1 cellular context compared by ENCODE assay signal in the genomic region with DNA sequence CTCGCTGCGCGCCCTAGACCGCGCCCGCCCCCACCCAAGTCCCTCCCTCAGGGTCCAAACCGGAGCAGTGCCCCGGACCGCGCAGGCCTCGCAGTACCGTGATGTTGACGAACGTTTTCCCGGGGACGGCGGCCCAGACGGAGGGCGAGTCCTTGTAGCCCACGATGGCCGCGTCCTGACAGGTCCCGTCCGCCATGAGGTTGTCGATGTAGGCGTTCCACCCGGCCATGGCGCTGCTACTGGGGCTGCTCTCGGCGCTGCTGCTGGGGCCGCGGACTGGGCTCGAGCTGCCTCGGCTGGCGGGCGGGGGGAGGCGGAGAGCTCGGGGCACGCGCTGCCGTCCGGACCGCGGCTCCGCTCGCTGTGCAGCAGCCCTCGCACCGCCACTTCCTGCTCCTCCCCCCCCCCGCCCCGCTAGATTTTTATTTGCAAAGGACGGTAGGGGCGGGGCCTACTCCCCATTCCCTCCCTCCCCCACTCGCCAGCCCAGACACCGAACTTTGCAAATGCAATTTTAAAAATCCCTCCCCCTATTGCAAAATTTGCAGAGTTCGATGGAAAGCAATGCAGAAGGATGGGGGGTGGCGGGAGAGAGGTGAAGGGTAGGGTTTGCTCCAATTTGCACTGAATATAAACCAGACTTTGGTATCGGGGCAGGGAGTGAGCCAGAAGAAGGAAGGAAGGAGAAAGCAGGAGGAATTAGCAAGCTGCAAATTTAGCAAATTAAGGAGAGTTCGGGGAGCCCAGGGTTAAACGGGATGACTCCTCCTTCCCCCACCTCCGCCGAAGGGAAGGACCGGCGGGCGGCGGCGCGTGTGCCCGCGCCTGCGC.
TF ChIP-seq lines count a peak whose summit lies in the region.

A gene (minus strand): TSS at position 365 of the 831 bp plus-strand sequence. CDS start 136 bp downstream, at position 229.

TF ChIP-seq in HepG2, 621 proteins besides CTCF, POLR2A, EP300 and RAD21 (continued from another document and continues in another):
- TF ChIP-seq, protein P1, sequence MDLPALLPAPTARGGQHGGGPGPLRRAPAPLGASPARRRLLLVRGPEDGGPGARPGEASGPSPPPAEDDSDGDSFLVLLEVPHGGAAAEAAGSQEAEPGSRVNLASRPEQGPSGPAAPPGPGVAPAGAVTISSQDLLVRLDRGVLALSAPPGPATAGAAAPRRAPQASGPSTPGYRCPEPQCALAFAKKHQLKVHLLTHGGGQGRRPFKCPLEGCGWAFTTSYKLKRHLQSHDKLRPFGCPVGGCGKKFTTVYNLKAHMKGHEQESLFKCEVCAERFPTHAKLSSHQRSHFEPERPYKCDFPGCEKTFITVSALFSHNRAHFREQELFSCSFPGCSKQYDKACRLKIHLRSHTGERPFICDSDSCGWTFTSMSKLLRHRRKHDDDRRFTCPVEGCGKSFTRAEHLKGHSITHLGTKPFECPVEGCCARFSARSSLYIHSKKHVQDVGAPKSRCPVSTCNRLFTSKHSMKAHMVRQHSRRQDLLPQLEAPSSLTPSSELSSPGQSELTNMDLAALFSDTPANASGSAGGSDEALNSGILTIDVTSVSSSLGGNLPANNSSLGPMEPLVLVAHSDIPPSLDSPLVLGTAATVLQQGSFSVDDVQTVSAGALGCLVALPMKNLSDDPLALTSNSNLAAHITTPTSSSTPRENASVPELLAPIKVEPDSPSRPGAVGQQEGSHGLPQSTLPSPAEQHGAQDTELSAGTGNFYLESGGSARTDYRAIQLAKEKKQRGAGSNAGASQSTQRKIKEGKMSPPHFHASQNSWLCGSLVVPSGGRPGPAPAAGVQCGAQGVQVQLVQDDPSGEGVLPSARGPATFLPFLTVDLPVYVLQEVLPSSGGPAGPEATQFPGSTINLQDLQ (CRISPR knock-in tag; IDR thresholded peaks at IDR 0.05) = no peak
- TF ChIP-seq ATRX (CRISPR knock-in tag; IDR thresholded peaks at IDR 0.05; ENCODE audit: borderline replicate concordance) (no peak), MAF1 (CRISPR knock-in tag; IDR thresholded peaks at IDR 0.05; ENCODE audit: borderline replicate concordance) (0 out of 2 replicates have a peak, but pooled peaks have one; percentile 37), FOXA3 (CRISPR knock-in tag; IDR thresholded peaks at IDR 0.05) (no peak), EZH2 (conservative IDR thresholded peaks at IDR 0.05; ENCODE audit: low read depth, low read length) (no peak), NKX3-1 (CRISPR knock-in tag; IDR thresholded peaks at IDR 0.05) (0 out of 2 replicates have a peak, but pooled peaks have one; percentile 26), ARID2 (CRISPR knock-in tag; IDR thresholded peaks at IDR 0.05; ENCODE audit: borderline replicate concordance) (no peak; the same call in 1 of the 2 replicates), CEBPG (CRISPR knock-in tag; IDR thresholded peaks at IDR 0.05) (peak; percentile 76), NFYB (CRISPR knock-in tag; IDR thresholded peaks at IDR 0.05) (0 out of 2 replicates have a peak, but pooled peaks have one; percentile 7), PHF8 (CRISPR knock-in tag; IDR thresholded peaks at IDR 0.05) (peak; percentile 69), FOSL2 (CRISPR knock-in tag; IDR thresholded peaks at IDR 0.05) (no peak), FOXM1 (CRISPR knock-in tag; IDR thresholded peaks at IDR 0.05) (0 out of 2 replicates have a peak, but pooled peaks have one; percentile 65), ZNF367 (CRISPR knock-in tag; IDR thresholded peaks at IDR 0.05; ENCODE audit: borderline replicate concordance) (peak; percentile 74; the same call in 1 of the 2 replicates), PPARG (CRISPR knock-in tag; conservative IDR thresholded peaks at IDR 0.05) (no peak), ZNF460 (CRISPR knock-in tag; IDR thresholded peaks at IDR 0.05; ENCODE audit: borderline replicate concordance) (no peak; the same call in 1 of the 2 replicates), KLF12 (CRISPR knock-in tag; IDR thresholded peaks at IDR 0.05; ENCODE audit: borderline replicate concordance) (0 out of 2 replicates have a peak, but pooled peaks have one; percentile 58), ZFP82 (CRISPR knock-in tag; IDR thresholded peaks at IDR 0.05; ENCODE audit: borderline replicate concordance) (no peak), SOX6 (IDR thresholded peaks at IDR 0.05) (no peak), SOX6 (CRISPR knock-in tag; IDR thresholded peaks at IDR 0.05) (peak; percentile 33), PAF1 (CRISPR knock-in tag; IDR thresholded peaks at IDR 0.05) (no peak), ZNF598 (CRISPR knock-in tag; IDR thresholded peaks at IDR 0.05; ENCODE audit: borderline replicate concordance) (peak; percentile 68; the same call in 1 of the 2 replicates), TMF1 (CRISPR knock-in tag; IDR thresholded peaks at IDR 0.05; ENCODE audit: low read depth) (peak; percentile 36; the same call in 1 of the 2 replicates), ZFP90 (CRISPR knock-in tag; IDR thresholded peaks at IDR 0.05; ENCODE audit: borderline replicate concordance) (peak; percentile 22; the same call in 1 of the 2 replicates), KLF9 (CRISPR knock-in tag; IDR thresholded peaks at IDR 0.05; ENCODE audit: low read depth) (no peak), ZSCAN30 (CRISPR knock-in tag; IDR thresholded peaks at IDR 0.05) (peak; percentile 21; the same call in 1 of the 2 replicates), ZNF552 (CRISPR knock-in tag; IDR thresholded peaks at IDR 0.05; ENCODE audit: borderline replicate concordance) (no peak), ZNF879 (CRISPR knock-in tag; IDR thresholded peaks at IDR 0.05) (no peak), ZNF333 (CRISPR knock-in tag; IDR thresholded peaks at IDR 0.05; ENCODE audit: borderline replicate concordance) (no peak), MED1 (CRISPR knock-in tag; IDR thresholded peaks at IDR 0.05) (peak; percentile 63), ZMYM2 (CRISPR knock-in tag; IDR thresholded peaks at IDR 0.05) (no peak), ZNF138 (CRISPR knock-in tag; IDR thresholded peaks at IDR 0.05; ENCODE audit: low read depth) (peak; percentile 36; the same call in 1 of the 2 replicates), CBX2 (IDR thresholded peaks at IDR 0.05; ENCODE audit: low read depth, low read length) (no peak), CBX2 (CRISPR knock-in tag; IDR thresholded peaks at IDR 0.05; ENCODE audit: low read depth) (no peak), HNRNPK (IDR thresholded peaks at IDR 0.05; ENCODE audit: low read depth, low read length, poor library complexity, severe bottlenecking) (peak; percentile 63)
- TF ChIP-seq, protein P2, sequence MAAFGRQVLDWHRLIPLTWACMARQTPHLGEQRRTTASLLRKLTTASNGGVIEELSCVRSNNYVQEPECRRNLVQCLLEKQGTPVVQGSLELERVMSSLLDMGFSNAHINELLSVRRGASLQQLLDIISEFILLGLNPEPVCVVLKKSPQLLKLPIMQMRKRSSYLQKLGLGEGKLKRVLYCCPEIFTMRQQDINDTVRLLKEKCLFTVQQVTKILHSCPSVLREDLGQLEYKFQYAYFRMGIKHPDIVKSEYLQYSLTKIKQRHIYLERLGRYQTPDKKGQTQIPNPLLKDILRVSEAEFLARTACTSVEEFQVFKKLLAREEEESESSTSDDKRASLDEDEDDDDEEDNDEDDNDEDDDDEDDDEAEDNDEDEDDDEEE (CRISPR knock-in tag; IDR thresholded peaks at IDR 0.05) = peak; percentile 75; the same call in 1 of the 2 replicates
- TF ChIP-seq, protein P3, sequence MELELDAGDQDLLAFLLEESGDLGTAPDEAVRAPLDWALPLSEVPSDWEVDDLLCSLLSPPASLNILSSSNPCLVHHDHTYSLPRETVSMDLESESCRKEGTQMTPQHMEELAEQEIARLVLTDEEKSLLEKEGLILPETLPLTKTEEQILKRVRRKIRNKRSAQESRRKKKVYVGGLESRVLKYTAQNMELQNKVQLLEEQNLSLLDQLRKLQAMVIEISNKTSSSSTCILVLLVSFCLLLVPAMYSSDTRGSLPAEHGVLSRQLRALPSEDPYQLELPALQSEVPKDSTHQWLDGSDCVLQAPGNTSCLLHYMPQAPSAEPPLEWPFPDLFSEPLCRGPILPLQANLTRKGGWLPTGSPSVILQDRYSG (CRISPR knock-in tag; IDR thresholded peaks at IDR 0.05) = 0 out of 2 replicates have a peak, but pooled peaks have one; percentile 38
- TF ChIP-seq, protein P4, sequence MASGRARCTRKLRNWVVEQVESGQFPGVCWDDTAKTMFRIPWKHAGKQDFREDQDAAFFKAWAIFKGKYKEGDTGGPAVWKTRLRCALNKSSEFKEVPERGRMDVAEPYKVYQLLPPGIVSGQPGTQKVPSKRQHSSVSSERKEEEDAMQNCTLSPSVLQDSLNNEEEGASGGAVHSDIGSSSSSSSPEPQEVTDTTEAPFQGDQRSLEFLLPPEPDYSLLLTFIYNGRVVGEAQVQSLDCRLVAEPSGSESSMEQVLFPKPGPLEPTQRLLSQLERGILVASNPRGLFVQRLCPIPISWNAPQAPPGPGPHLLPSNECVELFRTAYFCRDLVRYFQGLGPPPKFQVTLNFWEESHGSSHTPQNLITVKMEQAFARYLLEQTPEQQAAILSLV (CRISPR knock-in tag; IDR thresholded peaks at IDR 0.05; ENCODE audit: borderline replicate concordance) = 0 out of 2 replicates have a peak, but pooled peaks have one; percentile 34
- TF ChIP-seq, protein P5, sequence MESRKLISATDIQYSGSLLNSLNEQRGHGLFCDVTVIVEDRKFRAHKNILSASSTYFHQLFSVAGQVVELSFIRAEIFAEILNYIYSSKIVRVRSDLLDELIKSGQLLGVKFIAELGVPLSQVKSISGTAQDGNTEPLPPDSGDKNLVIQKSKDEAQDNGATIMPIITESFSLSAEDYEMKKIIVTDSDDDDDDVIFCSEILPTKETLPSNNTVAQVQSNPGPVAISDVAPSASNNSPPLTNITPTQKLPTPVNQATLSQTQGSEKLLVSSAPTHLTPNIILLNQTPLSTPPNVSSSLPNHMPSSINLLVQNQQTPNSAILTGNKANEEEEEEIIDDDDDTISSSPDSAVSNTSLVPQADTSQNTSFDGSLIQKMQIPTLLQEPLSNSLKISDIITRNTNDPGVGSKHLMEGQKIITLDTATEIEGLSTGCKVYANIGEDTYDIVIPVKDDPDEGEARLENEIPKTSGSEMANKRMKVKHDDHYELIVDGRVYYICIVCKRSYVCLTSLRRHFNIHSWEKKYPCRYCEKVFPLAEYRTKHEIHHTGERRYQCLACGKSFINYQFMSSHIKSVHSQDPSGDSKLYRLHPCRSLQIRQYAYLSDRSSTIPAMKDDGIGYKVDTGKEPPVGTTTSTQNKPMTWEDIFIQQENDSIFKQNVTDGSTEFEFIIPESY (CRISPR knock-in tag; IDR thresholded peaks at IDR 0.05) = 0 out of 2 replicates have a peak, but pooled peaks have one; percentile 5
- TF ChIP-seq, protein P6, sequence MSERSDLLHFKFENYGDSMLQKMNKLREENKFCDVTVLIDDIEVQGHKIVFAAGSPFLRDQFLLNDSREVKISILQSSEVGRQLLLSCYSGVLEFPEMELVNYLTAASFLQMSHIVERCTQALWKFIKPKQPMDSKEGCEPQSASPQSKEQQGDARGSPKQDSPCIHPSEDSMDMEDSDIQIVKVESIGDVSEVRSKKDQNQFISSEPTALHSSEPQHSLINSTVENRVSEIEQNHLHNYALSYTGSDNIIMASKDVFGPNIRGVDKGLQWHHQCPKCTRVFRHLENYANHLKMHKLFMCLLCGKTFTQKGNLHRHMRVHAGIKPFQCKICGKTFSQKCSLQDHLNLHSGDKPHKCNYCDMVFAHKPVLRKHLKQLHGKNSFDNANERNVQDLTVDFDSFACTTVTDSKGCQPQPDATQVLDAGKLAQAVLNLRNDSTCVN (CRISPR knock-in tag; IDR thresholded peaks at IDR 0.05; ENCODE audit: borderline replicate concordance) = peak; percentile 40; the same call in 1 of the 2 replicates
- TF ChIP-seq, protein P7, sequence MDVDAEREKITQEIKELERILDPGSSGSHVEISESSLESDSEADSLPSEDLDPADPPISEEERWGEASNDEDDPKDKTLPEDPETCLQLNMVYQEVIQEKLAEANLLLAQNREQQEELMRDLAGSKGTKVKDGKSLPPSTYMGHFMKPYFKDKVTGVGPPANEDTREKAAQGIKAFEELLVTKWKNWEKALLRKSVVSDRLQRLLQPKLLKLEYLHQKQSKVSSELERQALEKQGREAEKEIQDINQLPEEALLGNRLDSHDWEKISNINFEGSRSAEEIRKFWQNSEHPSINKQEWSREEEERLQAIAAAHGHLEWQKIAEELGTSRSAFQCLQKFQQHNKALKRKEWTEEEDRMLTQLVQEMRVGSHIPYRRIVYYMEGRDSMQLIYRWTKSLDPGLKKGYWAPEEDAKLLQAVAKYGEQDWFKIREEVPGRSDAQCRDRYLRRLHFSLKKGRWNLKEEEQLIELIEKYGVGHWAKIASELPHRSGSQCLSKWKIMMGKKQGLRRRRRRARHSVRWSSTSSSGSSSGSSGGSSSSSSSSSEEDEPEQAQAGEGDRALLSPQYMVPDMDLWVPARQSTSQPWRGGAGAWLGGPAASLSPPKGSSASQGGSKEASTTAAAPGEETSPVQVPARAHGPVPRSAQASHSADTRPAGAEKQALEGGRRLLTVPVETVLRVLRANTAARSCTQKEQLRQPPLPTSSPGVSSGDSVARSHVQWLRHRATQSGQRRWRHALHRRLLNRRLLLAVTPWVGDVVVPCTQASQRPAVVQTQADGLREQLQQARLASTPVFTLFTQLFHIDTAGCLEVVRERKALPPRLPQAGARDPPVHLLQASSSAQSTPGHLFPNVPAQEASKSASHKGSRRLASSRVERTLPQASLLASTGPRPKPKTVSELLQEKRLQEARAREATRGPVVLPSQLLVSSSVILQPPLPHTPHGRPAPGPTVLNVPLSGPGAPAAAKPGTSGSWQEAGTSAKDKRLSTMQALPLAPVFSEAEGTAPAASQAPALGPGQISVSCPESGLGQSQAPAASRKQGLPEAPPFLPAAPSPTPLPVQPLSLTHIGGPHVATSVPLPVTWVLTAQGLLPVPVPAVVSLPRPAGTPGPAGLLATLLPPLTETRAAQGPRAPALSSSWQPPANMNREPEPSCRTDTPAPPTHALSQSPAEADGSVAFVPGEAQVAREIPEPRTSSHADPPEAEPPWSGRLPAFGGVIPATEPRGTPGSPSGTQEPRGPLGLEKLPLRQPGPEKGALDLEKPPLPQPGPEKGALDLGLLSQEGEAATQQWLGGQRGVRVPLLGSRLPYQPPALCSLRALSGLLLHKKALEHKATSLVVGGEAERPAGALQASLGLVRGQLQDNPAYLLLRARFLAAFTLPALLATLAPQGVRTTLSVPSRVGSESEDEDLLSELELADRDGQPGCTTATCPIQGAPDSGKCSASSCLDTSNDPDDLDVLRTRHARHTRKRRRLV (CRISPR knock-in tag; IDR thresholded peaks at IDR 0.05) = peak; percentile 77
- TF ChIP-seq, protein P8, sequence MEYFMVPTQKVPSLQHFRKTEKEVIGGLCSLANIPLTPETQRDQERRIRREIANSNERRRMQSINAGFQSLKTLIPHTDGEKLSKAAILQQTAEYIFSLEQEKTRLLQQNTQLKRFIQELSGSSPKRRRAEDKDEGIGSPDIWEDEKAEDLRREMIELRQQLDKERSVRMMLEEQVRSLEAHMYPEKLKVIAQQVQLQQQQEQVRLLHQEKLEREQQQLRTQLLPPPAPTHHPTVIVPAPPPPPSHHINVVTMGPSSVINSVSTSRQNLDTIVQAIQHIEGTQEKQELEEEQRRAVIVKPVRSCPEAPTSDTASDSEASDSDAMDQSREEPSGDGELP (IDR thresholded peaks at IDR 0.05; ENCODE audit: borderline replicate concordance, low read depth) = no peak
- TF ChIP-seq, protein P9, sequence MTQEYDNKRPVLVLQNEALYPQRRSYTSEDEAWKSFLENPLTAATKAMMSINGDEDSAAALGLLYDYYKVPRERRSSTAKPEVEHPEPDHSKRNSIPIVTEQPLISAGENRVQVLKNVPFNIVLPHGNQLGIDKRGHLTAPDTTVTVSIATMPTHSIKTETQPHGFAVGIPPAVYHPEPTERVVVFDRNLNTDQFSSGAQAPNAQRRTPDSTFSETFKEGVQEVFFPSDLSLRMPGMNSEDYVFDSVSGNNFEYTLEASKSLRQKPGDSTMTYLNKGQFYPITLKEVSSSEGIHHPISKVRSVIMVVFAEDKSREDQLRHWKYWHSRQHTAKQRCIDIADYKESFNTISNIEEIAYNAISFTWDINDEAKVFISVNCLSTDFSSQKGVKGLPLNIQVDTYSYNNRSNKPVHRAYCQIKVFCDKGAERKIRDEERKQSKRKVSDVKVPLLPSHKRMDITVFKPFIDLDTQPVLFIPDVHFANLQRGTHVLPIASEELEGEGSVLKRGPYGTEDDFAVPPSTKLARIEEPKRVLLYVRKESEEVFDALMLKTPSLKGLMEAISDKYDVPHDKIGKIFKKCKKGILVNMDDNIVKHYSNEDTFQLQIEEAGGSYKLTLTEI (CRISPR knock-in tag; conservative IDR thresholded peaks at IDR 0.05) = no peak
